ENCODE assay signal across 1 cellular context in the genomic region with DNA sequence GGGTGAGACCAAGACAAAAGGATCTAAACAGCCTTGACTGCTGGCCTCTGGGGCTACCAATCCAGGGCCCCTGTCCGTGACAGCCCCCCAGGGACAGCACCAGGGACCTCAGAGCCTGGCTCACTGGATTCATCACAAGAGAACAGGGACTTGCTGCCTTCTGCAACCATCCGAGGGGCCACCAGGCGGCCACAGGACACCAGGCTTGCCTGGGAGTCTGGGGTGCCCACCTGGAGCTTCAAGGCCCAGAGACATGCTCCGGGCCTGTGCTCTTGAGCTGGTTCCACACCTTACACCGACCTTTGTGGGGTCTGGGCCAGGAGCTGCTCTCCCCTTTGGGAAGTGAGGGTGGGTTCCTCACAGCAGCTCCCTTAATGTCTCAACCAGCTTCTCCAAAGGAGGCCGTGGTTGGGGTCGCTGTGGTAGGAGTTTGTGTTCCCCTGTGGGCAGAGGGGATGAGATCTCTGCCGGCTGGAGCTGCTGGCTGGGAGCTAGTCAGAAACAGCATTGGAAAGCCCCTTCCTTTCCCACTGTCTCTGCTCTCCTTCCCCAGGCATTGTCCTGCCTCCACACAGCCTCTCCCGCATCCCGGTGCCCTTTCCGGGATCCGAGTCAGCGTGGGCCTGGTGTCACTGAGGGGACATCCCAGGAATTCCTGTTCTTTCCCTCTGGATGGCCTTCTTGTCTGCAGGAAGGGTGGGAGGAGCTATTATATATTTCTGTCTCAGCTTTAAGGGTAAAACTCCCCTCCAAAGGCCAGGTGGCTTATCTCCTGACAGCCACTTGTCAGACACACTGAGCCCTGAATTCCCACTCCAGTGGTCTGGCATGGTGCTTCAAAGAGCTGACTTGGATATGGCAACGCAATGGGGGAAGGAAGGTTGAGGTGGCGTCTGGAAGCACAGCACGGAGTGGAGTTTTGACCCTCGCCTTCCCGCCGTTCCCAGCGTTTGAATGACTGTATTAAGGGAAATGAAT.
TF ChIP-seq lines count a peak whose summit lies in the region.

No MANE protein-coding gene starts in this region.

TF ChIP-seq in HCT116, 20 proteins besides CTCF, POLR2A, EP300 and RAD21 (continued from another document):
- TF ChIP-seq ZNF274 (IDR thresholded peaks at IDR 0.05; ENCODE audit: low read depth, low read length) (no peak), EGR1 (IDR thresholded peaks at IDR 0.05; ENCODE audit: low read depth) (no peak), TCF7L2 (IDR thresholded peaks at IDR 0.05; ENCODE audit: borderline replicate concordance, extremely low read depth, insufficient read depth, insufficient read length) (no peak), ZFX (IDR thresholded peaks at IDR 0.05) (no peak), SP1 (IDR thresholded peaks at IDR 0.05; ENCODE audit: low read depth) (no peak)
